Comparison of ENCODE assay signal across 12 cellular contexts in genomic region chrX:15465896-15466651, GRCh38. TPM values are rescaled to one million over a fixed set of nuclear protein-coding genes. Genes with fewer than 3 reads are reported as not detected.
DNase-seq lines count a peak whose midpoint lies in the region; ATAC-seq and TF ChIP-seq lines count a peak whose summit lies in the region.
"Had no signal": no experiment of that assay in that cellular context is flagged by ENCODE, and none has a peak within 500 bp of the region (broad histone marks: within the 10 kb centered on the region; RNA-seq: fewer than 3 reads in every experiment).

No MANE protein-coding gene starts in this region.

- H3K9me3 Mint-ChIP-seq in activated CD8-positive, alpha-beta T cell treated with anti-CD3 and anti-CD28 coated beads for 36 hours: no peaks in the 10 kb centered on the region
- H3K9me3 Mint-ChIP-seq in activated CD8-positive, alpha-beta T cell treated with anti-CD3 and anti-CD28 coated beads, Interleukin-2, amount 10 ng/mL, durations not matched to agents 7 days and 5 days (ENCODE audit: insufficient read depth): no peaks in the 10 kb centered on the region
- no peaks in the 10 kb centered on the region for H3K9me3 Mint-ChIP-seq in osteocyte (ENCODE audit: unreplicated experiment)
- H3K9me3 Mint-ChIP-seq: activated naive CD4-positive, alpha-beta T cell treated with anti-CD3 and anti-CD28 coated beads, Interleukin-2, amount 50 U/mL, for 24 hours had no signal

- H3K4me1 ChIP-seq in Karpas-422 (ENCODE audit: low read length): peaks cover 19% of the 10 kb centered on the region
- H3K4me1 ChIP-seq: BLaER1 had no signal

- H3K9me3 ChIP-seq in Karpas-422 (ENCODE audit: low read length): no peaks in the 10 kb centered on the region
- H3K9me3 ChIP-seq: BLaER1, MG63 had no signal

- no peaks in the 10 kb centered on the region for H3K9me2 ChIP-seq in Karpas-422 (replicated peaks; ENCODE audit: insufficient read depth, low read length)

- CTCF ChIA-PET in activated CD8-positive, alpha-beta T cell treated with anti-CD3 and anti-CD28 coated beads for 36 hours (lab: Charles Lee): interaction anchor here (1.7 to 2.2 kb wide), 2 partner anchors 117 to 119 kb away, joined by 6 to 9 read pairs; no protein-coding TSS in a partner anchor
- CTCF ChIA-PET in activated CD8-positive, alpha-beta T cell treated with anti-CD3 and anti-CD28 coated beads, Interleukin-2, amount 10 ng/mL, durations not matched to agents 7 days and 5 days (lab: Charles Lee): no interaction called here

- H3K4me1 Mint-ChIP-seq in activated CD8-positive, alpha-beta T cell treated with anti-CD3 and anti-CD28 coated beads for 36 hours (ENCODE audit: low read depth): peaks cover 2% of the 10 kb centered on the region
- no peaks in the 10 kb centered on the region for H3K4me1 Mint-ChIP-seq in activated CD8-positive, alpha-beta T cell treated with anti-CD3 and anti-CD28 coated beads, Interleukin-2, amount 10 ng/mL, durations not matched to agents 7 days and 5 days (ENCODE audit: low read depth)
- H3K4me1 Mint-ChIP-seq in osteocyte (ENCODE audit: unreplicated experiment): peaks cover 13% of the 10 kb centered on the region
- H3K4me1 Mint-ChIP-seq: activated naive CD4-positive, alpha-beta T cell treated with anti-CD3 and anti-CD28 coated beads, Interleukin-2, amount 50 U/mL, for 24 hours had no signal

- H3K4me3 Mint-ChIP-seq in activated CD8-positive, alpha-beta T cell treated with anti-CD3 and anti-CD28 coated beads for 36 hours: no peak overlapping the region
- no peak overlapping the region for H3K4me3 Mint-ChIP-seq in activated CD8-positive, alpha-beta T cell treated with anti-CD3 and anti-CD28 coated beads, Interleukin-2, amount 10 ng/mL, durations not matched to agents 7 days and 5 days
- H3K4me3 Mint-ChIP-seq in osteocyte (ENCODE audit: unreplicated experiment): no peak overlapping the region
- H3K4me3 Mint-ChIP-seq: activated naive CD4-positive, alpha-beta T cell treated with anti-CD3 and anti-CD28 coated beads, Interleukin-2, amount 50 U/mL, for 24 hours had no signal

- H3K27ac Mint-ChIP-seq in activated CD8-positive, alpha-beta T cell treated with anti-CD3 and anti-CD28 coated beads for 36 hours: no peak overlapping the region
- no peak overlapping the region for H3K27ac Mint-ChIP-seq in activated CD8-positive, alpha-beta T cell treated with anti-CD3 and anti-CD28 coated beads, Interleukin-2, amount 10 ng/mL, durations not matched to agents 7 days and 5 days
- peak overlapping the region; percentile 19 for H3K27ac Mint-ChIP-seq in osteocyte (ENCODE audit: unreplicated experiment)
- H3K27ac Mint-ChIP-seq: activated naive CD4-positive, alpha-beta T cell treated with anti-CD3 and anti-CD28 coated beads, Interleukin-2, amount 50 U/mL, for 24 hours had no signal

- no peak overlapping the region for H3K9ac ChIP-seq in Karpas-422 (ENCODE audit: low read length)
- H3K9ac ChIP-seq: BLaER1 had no signal

- peaks cover 2% of the 10 kb centered on the region for H3K27me3 Mint-ChIP-seq in activated CD8-positive, alpha-beta T cell treated with anti-CD3 and anti-CD28 coated beads for 36 hours
- peaks cover 7% of the 10 kb centered on the region for H3K27me3 Mint-ChIP-seq in activated CD8-positive, alpha-beta T cell treated with anti-CD3 and anti-CD28 coated beads, Interleukin-2, amount 10 ng/mL, durations not matched to agents 7 days and 5 days (ENCODE audit: low read depth)
- no peaks in the 10 kb centered on the region for H3K27me3 Mint-ChIP-seq in osteocyte (ENCODE audit: unreplicated experiment)

- peak; percentile 12 for DNase-seq in activated CD8-positive, alpha-beta T cell treated with anti-CD3 and anti-CD28 coated beads for 36 hours
- DNase-seq in activated CD8-positive, alpha-beta T cell treated with anti-CD3 and anti-CD28 coated beads, Interleukin-2, amount 10 ng/mL, durations not matched to agents 7 days and 5 days: no peak
- DNase-seq in Karpas-422 (peak; percentile 79), epithelial cell of proximal tubule (ENCODE audit: low read depth) (no peak), osteocyte (ENCODE audit: extremely low spot score, unreplicated experiment) (no peak), NCI-H2171 treated with DMSO at 0.1 percent for 48 hours (lab: John Stamatoyannopoulos, UW) (no peak)
- DNase-seq: MG63 had no signal

- intact Hi-C loops in activated CD8-positive, alpha-beta T cell treated with anti-CD3 and anti-CD28 coated beads for 36 hours (cut with micrococcal nuclease): loop anchor here (5.0 to 10.0 kb wide), 2 partner anchors 121 to 164 kb away; no protein-coding TSS in a partner anchor

- no peak overlapping the region for H3K27ac ChIP-seq in Karpas-422 (ENCODE audit: low read length)
- H3K27ac ChIP-seq: BLaER1 had no signal

- ATAC-seq in activated CD8-positive, alpha-beta T cell treated with anti-CD3 and anti-CD28 coated beads for 36 hours: no peak
- ATAC-seq in activated CD8-positive, alpha-beta T cell treated with anti-CD3 and anti-CD28 coated beads, Interleukin-2, amount 10 ng/mL, durations not matched to agents 7 days and 5 days: no peak
- ATAC-seq in GM19455 (IDR thresholded peaks at IDR 0.05; ENCODE audit: unreplicated experiment) (no peak), HG03442 (IDR thresholded peaks at IDR 0.05; ENCODE audit: unreplicated experiment) (no peak)

- H3K36me3 ChIP-seq in Karpas-422 (ENCODE audit: insufficient read depth, low read length): no peaks in the 10 kb centered on the region
- H3K36me3 ChIP-seq: BLaER1, MG63 had no signal

- H3K4me3 ChIP-seq in Karpas-422 (ENCODE audit: low read length) (no peak overlapping the region), epithelial cell of proximal tubule (ENCODE audit: low read depth, low read length) (no peak overlapping the region)
- H3K4me3 ChIP-seq: BLaER1, lung, MG63 had no signal

- no peak overlapping the region for H2AFZ ChIP-seq in Karpas-422 (ENCODE audit: low read length)

- no peak for TF ChIP-seq CTCF in activated CD8-positive, alpha-beta T cell treated with anti-CD3 and anti-CD28 coated beads for 36 hours (IDR thresholded peaks at IDR 0.05)
- TF ChIP-seq CTCF in epithelial cell of proximal tubule (conservative IDR thresholded peaks at IDR 0.05; ENCODE audit: low read depth, low read length): peak; percentile 13
- TF ChIP-seq CTCF in osteocyte (IDR thresholded peaks at IDR 0.05): peak; percentile 7

- no peaks in the 10 kb centered on the region for H3K79me2 ChIP-seq in Karpas-422 (ENCODE audit: low read length)

- no peaks in the 10 kb centered on the region for H4K20me1 ChIP-seq in Karpas-422 (ENCODE audit: insufficient read depth, low read depth, low read length)

- peak overlapping the region; percentile 39 for H3K4me2 ChIP-seq in Karpas-422 (ENCODE audit: low read depth, low read length, poor library complexity, severe bottlenecking)
- H3K4me2 ChIP-seq: BLaER1 had no signal

- H3K36me3 Mint-ChIP-seq in activated CD8-positive, alpha-beta T cell treated with anti-CD3 and anti-CD28 coated beads for 36 hours (ENCODE audit: low read depth): no peaks in the 10 kb centered on the region
- no peaks in the 10 kb centered on the region for H3K36me3 Mint-ChIP-seq in activated CD8-positive, alpha-beta T cell treated with anti-CD3 and anti-CD28 coated beads, Interleukin-2, amount 10 ng/mL, durations not matched to agents 7 days and 5 days (ENCODE audit: low read depth)
- H3K36me3 Mint-ChIP-seq in osteocyte (ENCODE audit: unreplicated experiment): no peaks in the 10 kb centered on the region
- H3K36me3 Mint-ChIP-seq: activated naive CD4-positive, alpha-beta T cell treated with anti-CD3 and anti-CD28 coated beads, Interleukin-2, amount 50 U/mL, for 24 hours had no signal

- POLR2A ChIA-PET in activated CD8-positive, alpha-beta T cell treated with anti-CD3 and anti-CD28 coated beads for 36 hours (lab: Charles Lee): no interaction called here
- POLR2A ChIA-PET in activated CD8-positive, alpha-beta T cell treated with anti-CD3 and anti-CD28 coated beads, Interleukin-2, amount 10 ng/mL, durations not matched to agents 7 days and 5 days (lab: Charles Lee): no interaction called here

- no peaks in the 10 kb centered on the region for H3K27me3 ChIP-seq in Karpas-422 (ENCODE audit: low read length)
- H3K27me3 ChIP-seq: MG63 had no signal

RNA-seq across cellular contexts. Expression of gene PIR, which starts 27.1 kb away (rescaled TPM):
- total RNA-seq in activated CD8-positive, alpha-beta T cell treated with anti-CD3 and anti-CD28 coated beads for 36 hours: 1 to 10 TPM in 1 of 2 experiments, under 1 TPM in 1; 0.74 to 1.2 TPM
- under 1 TPM; 0.90 to 0.91 TPM for total RNA-seq in activated CD8-positive, alpha-beta T cell treated with anti-CD3 and anti-CD28 coated beads, Interleukin-2, amount 10 ng/mL, durations not matched to agents 7 days and 5 days
- total RNA-seq in Karpas-422 (2014; rRNA removed; shearing (Covaris generic); ENCODE audit: low replicate concordance): 0.72 TPM in 1 of 2 replicates, not detected in the other
- total RNA-seq in epithelial cell of proximal tubule (12.7 and 16.1 TPM in 2 replicates), osteocyte (18.7 and 21.8 TPM in 2 replicates)

RNA-seq across cellular contexts. Expression of gene BMX, which starts 34.5 kb away (rescaled TPM):
- total RNA-seq in activated CD8-positive, alpha-beta T cell treated with anti-CD3 and anti-CD28 coated beads for 36 hours: not detected
- not detected for total RNA-seq in activated CD8-positive, alpha-beta T cell treated with anti-CD3 and anti-CD28 coated beads, Interleukin-2, amount 10 ng/mL, durations not matched to agents 7 days and 5 days
- 8.2 and 11.1 TPM in 2 replicates for total RNA-seq in Karpas-422 (2014; rRNA removed; shearing (Covaris generic); ENCODE audit: low replicate concordance)
- total RNA-seq in epithelial cell of proximal tubule: not detected in 2 replicates
- not detected in 2 replicates for total RNA-seq in osteocyte

Comparison
In these comparisons a context has a peak if more than half of its experiments do, and no peak if none do; other contexts are left out.
1. DNase-seq: peak in activated CD8-positive, alpha-beta T cell treated with anti-CD3 and anti-CD28 coated beads for 36 hours (single experiment) and Karpas-422 (single experiment); none in activated CD8-positive, alpha-beta T cell treated with anti-CD3 and anti-CD28 coated beads, Interleukin-2, amount 10 ng/mL, durations not matched to agents 7 days and 5 days (single experiment), epithelial cell of proximal tubule (single experiment), osteocyte (single experiment) and NCI-H2171 treated with DMSO at 0.1 percent for 48 hours (single experiment).